ENCODE assay signal across 1 cellular context in the genomic region with DNA sequence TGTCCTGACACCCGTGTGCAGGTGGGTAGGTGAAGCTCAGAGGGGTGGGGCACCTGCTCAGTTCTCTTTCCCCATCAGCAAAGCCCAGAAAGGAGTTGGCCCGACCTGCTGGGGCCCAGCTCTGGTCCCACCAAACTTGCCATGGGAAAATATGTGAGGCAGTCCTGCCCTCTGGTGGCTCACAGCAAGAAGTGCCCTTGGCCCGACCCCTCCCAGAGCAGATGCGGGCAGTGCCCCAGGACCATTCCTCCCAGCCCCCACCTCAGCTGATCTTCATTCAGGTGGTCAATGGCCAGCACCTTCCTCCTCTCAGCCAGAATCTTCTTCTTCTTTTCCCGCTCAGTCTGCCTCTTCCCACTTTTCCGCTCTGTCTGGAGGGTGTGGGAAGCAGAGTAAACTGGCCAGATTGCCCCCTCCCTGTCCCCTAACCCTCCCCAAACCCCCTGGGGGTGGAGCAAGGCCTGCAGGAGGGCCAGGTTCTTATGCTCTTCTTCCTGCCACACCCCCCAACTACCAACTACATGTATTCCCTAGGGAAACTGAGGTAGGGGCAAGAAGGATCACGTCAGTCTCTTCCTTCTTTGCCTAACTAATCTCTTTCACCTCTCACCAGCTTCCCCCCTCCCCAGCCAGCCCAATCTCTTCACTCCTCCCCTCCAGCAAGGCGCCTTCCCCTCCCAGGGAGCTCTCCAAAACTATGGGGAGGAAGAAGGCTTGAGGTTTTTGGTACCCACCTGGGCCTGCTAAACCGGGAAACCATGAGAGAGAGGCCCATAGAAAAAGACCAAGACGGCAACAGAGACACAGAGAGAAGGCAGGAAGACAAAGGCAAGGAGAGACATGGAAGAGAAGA.
TF ChIP-seq lines count a peak whose summit lies in the region.

No MANE protein-coding gene starts in this region.

TF ChIP-seq in HEK293, 187 proteins besides CTCF, POLR2A, EP300 and RAD21 (continued from another document):
- TF ChIP-seq, protein P1, sequence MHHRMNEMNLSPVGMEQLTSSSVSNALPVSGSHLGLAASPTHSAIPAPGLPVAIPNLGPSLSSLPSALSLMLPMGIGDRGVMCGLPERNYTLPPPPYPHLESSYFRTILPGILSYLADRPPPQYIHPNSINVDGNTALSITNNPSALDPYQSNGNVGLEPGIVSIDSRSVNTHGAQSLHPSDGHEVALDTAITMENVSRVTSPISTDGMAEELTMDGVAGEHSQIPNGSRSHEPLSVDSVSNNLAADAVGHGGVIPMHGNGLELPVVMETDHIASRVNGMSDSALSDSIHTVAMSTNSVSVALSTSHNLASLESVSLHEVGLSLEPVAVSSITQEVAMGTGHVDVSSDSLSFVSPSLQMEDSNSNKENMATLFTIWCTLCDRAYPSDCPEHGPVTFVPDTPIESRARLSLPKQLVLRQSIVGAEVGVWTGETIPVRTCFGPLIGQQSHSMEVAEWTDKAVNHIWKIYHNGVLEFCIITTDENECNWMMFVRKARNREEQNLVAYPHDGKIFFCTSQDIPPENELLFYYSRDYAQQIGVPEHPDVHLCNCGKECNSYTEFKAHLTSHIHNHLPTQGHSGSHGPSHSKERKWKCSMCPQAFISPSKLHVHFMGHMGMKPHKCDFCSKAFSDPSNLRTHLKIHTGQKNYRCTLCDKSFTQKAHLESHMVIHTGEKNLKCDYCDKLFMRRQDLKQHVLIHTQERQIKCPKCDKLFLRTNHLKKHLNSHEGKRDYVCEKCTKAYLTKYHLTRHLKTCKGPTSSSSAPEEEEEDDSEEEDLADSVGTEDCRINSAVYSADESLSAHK (tag by site-specific recombination; IDR thresholded peaks at IDR 0.05) = no peak
- TF ChIP-seq ZNF140 (tag by site-specific recombination; IDR thresholded peaks at IDR 0.05) = no peak
- TF ChIP-seq ZSCAN30 (tag by site-specific recombination; IDR thresholded peaks at IDR 0.05) = no peak
- no peak for TF ChIP-seq ZNF658 (tag by site-specific recombination; IDR thresholded peaks at IDR 0.05)
- no peak for TF ChIP-seq ZNF555 (tag by site-specific recombination; conservative IDR thresholded peaks at IDR 0.05)
- no peak for TF ChIP-seq TCF7L2 (IDR thresholded peaks at IDR 0.05; ENCODE audit: borderline replicate concordance, low read depth, low read length)
- TF ChIP-seq, protein P2, sequence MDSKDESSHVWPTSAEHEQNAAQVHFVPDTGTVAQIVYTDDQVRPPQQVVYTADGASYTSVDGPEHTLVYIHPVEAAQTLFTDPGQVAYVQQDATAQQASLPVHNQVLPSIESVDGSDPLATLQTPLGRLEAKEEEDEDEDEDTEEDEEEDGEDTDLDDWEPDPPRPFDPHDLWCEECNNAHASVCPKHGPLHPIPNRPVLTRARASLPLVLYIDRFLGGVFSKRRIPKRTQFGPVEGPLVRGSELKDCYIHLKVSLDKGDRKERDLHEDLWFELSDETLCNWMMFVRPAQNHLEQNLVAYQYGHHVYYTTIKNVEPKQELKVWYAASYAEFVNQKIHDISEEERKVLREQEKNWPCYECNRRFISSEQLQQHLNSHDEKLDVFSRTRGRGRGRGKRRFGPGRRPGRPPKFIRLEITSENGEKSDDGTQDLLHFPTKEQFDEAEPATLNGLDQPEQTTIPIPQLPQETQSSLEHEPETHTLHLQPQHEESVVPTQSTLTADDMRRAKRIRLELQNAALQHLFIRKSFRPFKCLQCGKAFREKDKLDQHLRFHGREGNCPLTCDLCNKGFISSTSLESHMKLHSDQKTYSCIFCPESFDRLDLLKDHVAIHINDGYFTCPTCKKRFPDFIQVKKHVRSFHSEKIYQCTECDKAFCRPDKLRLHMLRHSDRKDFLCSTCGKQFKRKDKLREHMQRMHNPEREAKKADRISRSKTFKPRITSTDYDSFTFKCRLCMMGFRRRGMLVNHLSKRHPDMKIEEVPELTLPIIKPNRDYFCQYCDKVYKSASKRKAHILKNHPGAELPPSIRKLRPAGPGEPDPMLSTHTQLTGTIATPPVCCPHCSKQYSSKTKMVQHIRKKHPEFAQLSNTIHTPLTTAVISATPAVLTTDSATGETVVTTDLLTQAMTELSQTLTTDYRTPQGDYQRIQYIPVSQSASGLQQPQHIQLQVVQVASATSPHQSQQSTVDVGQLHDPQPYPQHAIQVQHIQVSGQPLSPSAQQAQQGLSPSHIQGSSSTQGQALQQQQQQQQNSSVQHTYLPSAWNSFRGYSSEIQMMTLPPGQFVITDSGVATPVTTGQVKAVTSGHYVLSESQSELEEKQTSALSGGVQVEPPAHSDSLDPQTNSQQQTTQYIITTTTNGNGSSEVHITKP (tag by site-specific recombination; IDR thresholded peaks at IDR 0.05) = no peak
- TF ChIP-seq, protein P3, sequence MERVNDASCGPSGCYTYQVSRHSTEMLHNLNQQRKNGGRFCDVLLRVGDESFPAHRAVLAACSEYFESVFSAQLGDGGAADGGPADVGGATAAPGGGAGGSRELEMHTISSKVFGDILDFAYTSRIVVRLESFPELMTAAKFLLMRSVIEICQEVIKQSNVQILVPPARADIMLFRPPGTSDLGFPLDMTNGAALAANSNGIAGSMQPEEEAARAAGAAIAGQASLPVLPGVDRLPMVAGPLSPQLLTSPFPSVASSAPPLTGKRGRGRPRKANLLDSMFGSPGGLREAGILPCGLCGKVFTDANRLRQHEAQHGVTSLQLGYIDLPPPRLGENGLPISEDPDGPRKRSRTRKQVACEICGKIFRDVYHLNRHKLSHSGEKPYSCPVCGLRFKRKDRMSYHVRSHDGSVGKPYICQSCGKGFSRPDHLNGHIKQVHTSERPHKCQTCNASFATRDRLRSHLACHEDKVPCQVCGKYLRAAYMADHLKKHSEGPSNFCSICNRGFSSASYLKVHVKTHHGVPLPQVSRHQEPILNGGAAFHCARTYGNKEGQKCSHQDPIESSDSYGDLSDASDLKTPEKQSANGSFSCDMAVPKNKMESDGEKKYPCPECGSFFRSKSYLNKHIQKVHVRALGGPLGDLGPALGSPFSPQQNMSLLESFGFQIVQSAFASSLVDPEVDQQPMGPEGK (tag by site-specific recombination; IDR thresholded peaks at IDR 0.05) = no peak
- no peak for TF ChIP-seq YY1 (tag by site-specific recombination; IDR thresholded peaks at IDR 0.05)
- TF ChIP-seq, protein P4, sequence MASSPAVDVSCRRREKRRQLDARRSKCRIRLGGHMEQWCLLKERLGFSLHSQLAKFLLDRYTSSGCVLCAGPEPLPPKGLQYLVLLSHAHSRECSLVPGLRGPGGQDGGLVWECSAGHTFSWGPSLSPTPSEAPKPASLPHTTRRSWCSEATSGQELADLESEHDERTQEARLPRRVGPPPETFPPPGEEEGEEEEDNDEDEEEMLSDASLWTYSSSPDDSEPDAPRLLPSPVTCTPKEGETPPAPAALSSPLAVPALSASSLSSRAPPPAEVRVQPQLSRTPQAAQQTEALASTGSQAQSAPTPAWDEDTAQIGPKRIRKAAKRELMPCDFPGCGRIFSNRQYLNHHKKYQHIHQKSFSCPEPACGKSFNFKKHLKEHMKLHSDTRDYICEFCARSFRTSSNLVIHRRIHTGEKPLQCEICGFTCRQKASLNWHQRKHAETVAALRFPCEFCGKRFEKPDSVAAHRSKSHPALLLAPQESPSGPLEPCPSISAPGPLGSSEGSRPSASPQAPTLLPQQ (tag by site-specific recombination; IDR thresholded peaks at IDR 0.05) = peak; percentile 95
- TF ChIP-seq ZNF544 (tag by site-specific recombination; IDR thresholded peaks at IDR 0.05) = no peak
- TF ChIP-seq, protein P5, sequence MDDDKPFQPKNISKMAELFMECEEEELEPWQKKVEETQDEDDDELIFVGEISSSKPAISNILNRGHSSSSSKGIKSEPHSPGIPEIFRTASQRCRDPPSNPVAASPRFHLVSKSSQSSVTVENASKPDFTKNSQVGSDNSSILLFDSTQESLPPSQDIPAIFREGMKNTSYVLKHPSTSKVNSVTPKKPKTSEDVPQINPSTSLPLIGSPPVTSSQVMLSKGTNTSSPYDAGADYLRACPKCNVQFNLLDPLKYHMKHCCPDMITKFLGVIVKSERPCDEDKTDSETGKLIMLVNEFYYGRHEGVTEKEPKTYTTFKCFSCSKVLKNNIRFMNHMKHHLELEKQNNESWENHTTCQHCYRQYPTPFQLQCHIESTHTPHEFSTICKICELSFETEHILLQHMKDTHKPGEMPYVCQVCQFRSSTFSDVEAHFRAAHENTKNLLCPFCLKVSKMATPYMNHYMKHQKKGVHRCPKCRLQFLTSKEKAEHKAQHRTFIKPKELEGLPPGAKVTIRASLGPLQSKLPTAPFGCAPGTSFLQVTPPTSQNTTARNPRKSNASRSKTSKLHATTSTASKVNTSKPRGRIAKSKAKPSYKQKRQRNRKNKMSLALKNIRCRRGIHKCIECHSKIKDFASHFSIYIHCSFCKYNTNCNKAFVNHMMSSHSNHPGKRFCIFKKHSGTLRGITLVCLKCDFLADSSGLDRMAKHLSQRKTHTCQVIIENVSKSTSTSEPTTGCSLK (tag by site-specific recombination; IDR thresholded peaks at IDR 0.05) = no peak
- no peak for TF ChIP-seq MEIS1 (CRISPR knock-in tag; IDR thresholded peaks at IDR 0.05; ENCODE audit: borderline replicate concordance)
- TF ChIP-seq, protein P6, sequence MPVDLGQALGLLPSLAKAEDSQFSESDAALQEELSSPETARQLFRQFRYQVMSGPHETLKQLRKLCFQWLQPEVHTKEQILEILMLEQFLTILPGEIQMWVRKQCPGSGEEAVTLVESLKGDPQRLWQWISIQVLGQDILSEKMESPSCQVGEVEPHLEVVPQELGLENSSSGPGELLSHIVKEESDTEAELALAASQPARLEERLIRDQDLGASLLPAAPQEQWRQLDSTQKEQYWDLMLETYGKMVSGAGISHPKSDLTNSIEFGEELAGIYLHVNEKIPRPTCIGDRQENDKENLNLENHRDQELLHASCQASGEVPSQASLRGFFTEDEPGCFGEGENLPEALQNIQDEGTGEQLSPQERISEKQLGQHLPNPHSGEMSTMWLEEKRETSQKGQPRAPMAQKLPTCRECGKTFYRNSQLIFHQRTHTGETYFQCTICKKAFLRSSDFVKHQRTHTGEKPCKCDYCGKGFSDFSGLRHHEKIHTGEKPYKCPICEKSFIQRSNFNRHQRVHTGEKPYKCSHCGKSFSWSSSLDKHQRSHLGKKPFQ (tag by site-specific recombination; IDR thresholded peaks at IDR 0.05) = no peak
- no peak for TF ChIP-seq ZNF530 (tag by site-specific recombination; IDR thresholded peaks at IDR 0.05; ENCODE audit: low read depth)
- no peak for TF ChIP-seq SP7 (tag by site-specific recombination; IDR thresholded peaks at IDR 0.05)
- TF ChIP-seq ZNF138 (tag by site-specific recombination; IDR thresholded peaks at IDR 0.05; ENCODE audit: borderline replicate concordance) = no peak
- TF ChIP-seq, protein P7, sequence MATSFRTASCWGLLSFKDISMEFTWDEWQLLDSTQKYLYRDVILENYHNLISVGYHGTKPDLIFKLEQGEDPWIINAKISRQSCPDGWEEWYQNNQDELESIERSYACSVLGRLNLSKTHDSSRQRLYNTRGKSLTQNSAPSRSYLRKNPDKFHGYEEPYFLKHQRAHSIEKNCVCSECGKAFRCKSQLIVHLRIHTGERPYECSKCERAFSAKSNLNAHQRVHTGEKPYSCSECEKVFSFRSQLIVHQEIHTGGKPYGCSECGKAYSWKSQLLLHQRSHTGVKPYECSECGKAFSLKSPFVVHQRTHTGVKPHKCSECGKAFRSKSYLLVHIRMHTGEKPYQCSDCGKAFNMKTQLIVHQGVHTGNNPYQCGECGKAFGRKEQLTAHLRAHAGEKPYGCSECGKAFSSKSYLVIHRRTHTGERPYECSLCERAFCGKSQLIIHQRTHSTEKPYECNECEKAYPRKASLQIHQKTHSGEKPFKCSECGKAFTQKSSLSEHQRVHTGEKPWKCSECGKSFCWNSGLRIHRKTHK (tag by site-specific recombination; IDR thresholded peaks at IDR 0.05) = no peak
- TF ChIP-seq ZNF175 (tag by site-specific recombination; IDR thresholded peaks at IDR 0.05) = no peak
- no peak for TF ChIP-seq ZNF112 (tag by site-specific recombination; IDR thresholded peaks at IDR 0.05)
- peak; percentile 84 for TF ChIP-seq ZNF654 (tag by site-specific recombination; IDR thresholded peaks at IDR 0.05; ENCODE audit: low read depth)
- TF ChIP-seq ZNF701 (tag by site-specific recombination; IDR thresholded peaks at IDR 0.05) = no peak
- no peak for TF ChIP-seq ZNF549 (tag by site-specific recombination; IDR thresholded peaks at IDR 0.05)
- TF ChIP-seq ZNF416 (tag by site-specific recombination; IDR thresholded peaks at IDR 0.05) = no peak
- TF ChIP-seq ZNF473 (tag by site-specific recombination; IDR thresholded peaks at IDR 0.05) = no peak
- TF ChIP-seq ZNF792 (tag by site-specific recombination; IDR thresholded peaks at IDR 0.05) = no peak
- TF ChIP-seq, protein P8, sequence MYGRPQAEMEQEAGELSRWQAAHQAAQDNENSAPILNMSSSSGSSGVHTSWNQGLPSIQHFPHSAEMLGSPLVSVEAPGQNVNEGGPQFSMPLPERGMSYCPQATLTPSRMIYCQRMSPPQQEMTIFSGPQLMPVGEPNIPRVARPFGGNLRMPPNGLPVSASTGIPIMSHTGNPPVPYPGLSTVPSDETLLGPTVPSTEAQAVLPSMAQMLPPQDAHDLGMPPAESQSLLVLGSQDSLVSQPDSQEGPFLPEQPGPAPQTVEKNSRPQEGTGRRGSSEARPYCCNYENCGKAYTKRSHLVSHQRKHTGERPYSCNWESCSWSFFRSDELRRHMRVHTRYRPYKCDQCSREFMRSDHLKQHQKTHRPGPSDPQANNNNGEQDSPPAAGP (tag by site-specific recombination; IDR thresholded peaks at IDR 0.05) = peak; percentile 43; the same call in 1 of the 2 replicates
